Comparison of ENCODE assay signal across 9 cellular contexts in genomic region chr4:151100517-151100916, GRCh38. TPM values are rescaled to one million over a fixed set of nuclear protein-coding genes. Genes with fewer than 3 reads are reported as not detected.
A peak's percentile ranks its signal among the peaks of the same experiment; 100 is the strongest.
DNase-seq lines count a peak whose midpoint lies in the region; ATAC-seq and TF ChIP-seq lines count a peak whose summit lies in the region.
"Had no signal": no experiment of that assay in that cellular context is flagged by ENCODE, and none has a peak within 500 bp of the region (broad histone marks: within the 10 kb centered on the region; RNA-seq: fewer than 3 reads in every experiment).

No MANE protein-coding gene starts in this region.

- TF ChIP-seq CTCF in A673 (conservative IDR thresholded peaks at IDR 0.05; ENCODE audit: low read depth, low read length), result no peak

- CTCF ChIA-PET in A673 (lab: Charles Lee), result no interaction called here

- no peak for ATAC-seq in central memory CD8-positive, alpha-beta T cell (replicated peaks; ENCODE audit: extremely low read depth, poor library complexity, severe bottlenecking)
- ATAC-seq in GM21367 (IDR thresholded peaks at IDR 0.05; ENCODE audit: unreplicated experiment), result no peak

- H3K9me3 ChIP-seq in A673 (ENCODE audit: low read depth, low read length, poor library complexity, severe bottlenecking) (no peaks in the 10 kb centered on the region), mucosa of stomach (ENCODE audit: control insufficient read depth, low read length) (no peaks in the 10 kb centered on the region)

- no peak for DNase-seq in A673 (ENCODE audit: low spot score)
- no peak for DNase-seq in central memory CD8-positive, alpha-beta T cell (ENCODE audit: low spot score in 2 of 2)
- no peak for DNase-seq in cortex of kidney (lab: John Stamatoyannopoulos, UW)
- no peak for DNase-seq in stimulated activated CD4-positive, alpha-beta T cell treated with anti-CD3 and anti-CD28 coated beads, Interleukin-4, amount 100 ng/mL, for 4 hours
- no peak for DNase-seq in mucosa of gallbladder (ENCODE audit: low spot score)
- DNase-seq: NCI-H2029 had no signal

- H3K9me3 Mint-ChIP-seq in IgD-negative memory B cell, result no peaks in the 10 kb centered on the region
- no peaks in the 10 kb centered on the region for H3K9me3 Mint-ChIP-seq in central memory CD8-positive, alpha-beta T cell

- H3K27ac ChIP-seq in A673 (ENCODE audit: low read depth, low read length, poor library complexity, severe bottlenecking), result peak overlapping the region; percentile 90

- H3K9ac ChIP-seq in mucosa of stomach (ENCODE audit: low read length), result peak overlapping the region; percentile 89

- intact Hi-C loops in A673 (cut with micrococcal nuclease; ENCODE audit: unreplicated experiment), result no loop called here

- peaks cover 22% of the 10 kb centered on the region in 3 donors for H3K4me1 Mint-ChIP-seq in IgD-negative memory B cell
- peaks cover 20% of the 10 kb centered on the region for H3K4me1 Mint-ChIP-seq in central memory CD8-positive, alpha-beta T cell

- H3K27me3 Mint-ChIP-seq in IgD-negative memory B cell, result no peaks in the 10 kb centered on the region
- no peaks in the 10 kb centered on the region for H3K27me3 Mint-ChIP-seq in central memory CD8-positive, alpha-beta T cell

- POLR2A ChIA-PET in A673 (lab: Charles Lee; ENCODE audit: low non-redundant PET), result no interaction called here

- H3K36me3 ChIP-seq in A673 (ENCODE audit: insufficient read depth, low read length, poor library complexity, severe bottlenecking) (peaks cover 55% of the 10 kb centered on the region), mucosa of stomach (ENCODE audit: control insufficient read depth, insufficient read depth, low read length) (no peaks in the 10 kb centered on the region)

- peak overlapping the region; percentile 90 to 99 (median 96) for H3K4me3 Mint-ChIP-seq in IgD-negative memory B cell
- peak overlapping the region; percentile 96 for H3K4me3 Mint-ChIP-seq in central memory CD8-positive, alpha-beta T cell

- H3K27ac Mint-ChIP-seq in IgD-negative memory B cell, result peak overlapping the region; percentile 87 to 100 (median 99)
- peak overlapping the region; percentile 98 for H3K27ac Mint-ChIP-seq in central memory CD8-positive, alpha-beta T cell (ENCODE audit: low read depth)

- H3K4me3 ChIP-seq in A673 (ENCODE audit: low read depth, low read length, poor library complexity, severe bottlenecking) (peak overlapping the region; percentile 64), mucosa of stomach (ENCODE audit: low read length) (peak overlapping the region; percentile 82)

- peaks cover 10% of the 10 kb centered on the region for H3K4me1 ChIP-seq in A673 (ENCODE audit: insufficient read depth, low read length, poor library complexity, severe bottlenecking)
- peaks cover 17% of the 10 kb centered on the region for H3K4me1 ChIP-seq in mucosa of stomach (ENCODE audit: control insufficient read depth, insufficient read depth, low read length)

- no TSS peak for BruUV-seq in A673 (replicated peaks; lab: Mats Ljungman, UMichigan)

- H3K36me3 Mint-ChIP-seq in IgD-negative memory B cell, result peaks cover 4% of the 10 kb centered on the region
- H3K36me3 Mint-ChIP-seq in central memory CD8-positive, alpha-beta T cell (ENCODE audit: insufficient read depth), result peaks cover 59% of the 10 kb centered on the region

- H3K27me3 ChIP-seq in A673 (replicated peaks; ENCODE audit: insufficient read depth, low read depth, low read length, poor library complexity), result no peaks in the 10 kb centered on the region
- no peaks in the 10 kb centered on the region for H3K27me3 ChIP-seq in mucosa of stomach (ENCODE audit: control insufficient read depth, insufficient read depth, low read length)

RNA-seq across cellular contexts. Expression of gene RPS3A, which starts 1.1 kb away (rescaled TPM):
- total RNA-seq in A673 (2021) (1,702 and 1,751 TPM in 2 replicates), mucosa of gallbladder (1,287 TPM)
- 3,955 TPM for polyA plus RNA-seq in IgD-negative memory B cell
